ENCODE assay signal across 8 cellular contexts in genomic region chr12:121805171-121805687, GRCh38. TPM values are rescaled to one million over a fixed set of nuclear protein-coding genes. Genes with fewer than 3 reads are reported as not detected.
A peak's percentile ranks its signal among the peaks of the same experiment; 100 is the strongest.
DNase-seq lines count a peak whose midpoint lies in the region; ATAC-seq and TF ChIP-seq lines count a peak whose summit lies in the region.

No MANE protein-coding gene starts in this region.

- H3K36me3 Mint-ChIP-seq in activated naive CD8-positive, alpha-beta T cell: peaks cover 2% of the 10 kb centered on the region

- no peak for ATAC-seq in HG03039 (IDR thresholded peaks at IDR 0.05; ENCODE audit: unreplicated experiment)

- H3K9me3 ChIP-seq in AG04450 (ENCODE audit: control insufficient read depth, insufficient read depth, low read length) (no peaks in the 10 kb centered on the region; the same call in 1 of the 2 replicates), smooth muscle cell (replicated peaks; ENCODE audit: low read depth) (no peaks in the 10 kb centered on the region)

- H3K9ac ChIP-seq in smooth muscle cell (ENCODE audit: low read depth): peak overlapping the region; percentile 83

- H3K27me3 ChIP-seq in AG04450 (ENCODE audit: control insufficient read depth, insufficient read depth, low read length): no peaks in the 10 kb centered on the region
- no peaks in the 10 kb centered on the region for H3K27me3 ChIP-seq in HL-60 (ENCODE audit: insufficient read depth, poor library complexity, severe bottlenecking)
- no peaks in the 10 kb centered on the region for H3K27me3 ChIP-seq in smooth muscle cell (ENCODE audit: low read depth)

- H3K4me3 Mint-ChIP-seq in activated naive CD8-positive, alpha-beta T cell: peak overlapping the region; percentile 95

- TF ChIP-seq CTCF in AG04450 (IDR thresholded peaks at IDR 0.05; ENCODE audit: low read depth, low read length) (no peak), HL-60 (IDR thresholded peaks at IDR 0.05; ENCODE audit: insufficient read depth, low read length) (no peak), smooth muscle cell (IDR thresholded peaks at IDR 0.05; ENCODE audit: borderline replicate concordance, insufficient read depth, poor library complexity, severe bottlenecking) (no peak)

- H3K27ac Mint-ChIP-seq in activated naive CD8-positive, alpha-beta T cell: peak overlapping the region; percentile 77

- H3K4me3 ChIP-seq in AG04450 (ENCODE audit: low read depth, low read length) (peak overlapping the region; percentile 73), HL-60 (replicated peaks; ENCODE audit: insufficient read depth, low read length) (peak overlapping the region; percentile 82), iPS-11a (ENCODE audit: low read depth, low read length) (peak overlapping the region; percentile 49), smooth muscle cell (peak overlapping the region; percentile 82)

- H3K27me3 Mint-ChIP-seq in activated naive CD8-positive, alpha-beta T cell: no peaks in the 10 kb centered on the region

- peaks cover 14% of the 10 kb centered on the region for H3F3A ChIP-seq in smooth muscle cell (ENCODE audit: low read depth)

- WGBS in smooth muscle cell (ENCODE audit: low lambda C conversion rate): 2% methylated on average over 29 of the region's 32 CpGs

- no peaks in the 10 kb centered on the region for H3K9me3 Mint-ChIP-seq in activated naive CD8-positive, alpha-beta T cell (ENCODE audit: low read depth)

- H3K4me1 ChIP-seq in smooth muscle cell (ENCODE audit: low read depth): peaks cover 29% of the 10 kb centered on the region

- H4K20me1 ChIP-seq in smooth muscle cell (ENCODE audit: low read depth): peaks cover 37% of the 10 kb centered on the region

- no peak overlapping the region for H2AFZ ChIP-seq in smooth muscle cell (ENCODE audit: low read depth)

- POLR2A ChIA-PET in AG04450 (lab: Yijun Ruan, JAX): no interaction called here

- DNase-seq in AG04450 (ENCODE audit: low read depth, low spot score): no peak
- peak in 1 of 2 experiments; percentile 13 for DNase-seq in HL-60 (ENCODE audit: low read depth in 1 of 2, low spot score in 1 of 2)
- DNase-seq in smooth muscle cell (lab: John Stamatoyannopoulos, UW; ENCODE audit: unreplicated experiment): no peak
- DNase-seq in T1000 (lab: John Stamatoyannopoulos, UW): no peak
- DNase-seq in GM19240 (ENCODE audit: insufficient read length, low spot score): no peak

- H3K4me1 Mint-ChIP-seq in activated naive CD8-positive, alpha-beta T cell (ENCODE audit: low read depth): peaks cover 43% of the 10 kb centered on the region

- no peaks in the 10 kb centered on the region for H3K36me3 ChIP-seq in smooth muscle cell (ENCODE audit: low read depth)

- H3K79me2 ChIP-seq in smooth muscle cell (ENCODE audit: low read depth): peaks cover 67% of the 10 kb centered on the region

- H3K27ac ChIP-seq in AG04450 (ENCODE audit: low read depth, low read length): peak overlapping the region; percentile 61
- H3K27ac ChIP-seq in HL-60 (replicated peaks): peak overlapping the region; percentile 91
- peak overlapping the region; percentile 47 for H3K27ac ChIP-seq in smooth muscle cell (ENCODE audit: low read depth)

- H3K4me2 ChIP-seq in smooth muscle cell: peak overlapping the region; percentile 96

- CTCF ChIA-PET in AG04450 (lab: Charles Lee): interaction anchor here (0.6 to 5.9 kb wide), 3 partner anchors 10 to 119 kb away, joined by 3 to 67 read pairs (median 5); partner anchors contain the start of gene RHOF

RNA-seq across cellular contexts. Expression of gene SETD1B, which starts 1.4 kb away (rescaled TPM):
- polyA plus RNA-seq in AG04450 (2011; rRNA removed) (1.1 and 1.6 TPM in 2 replicates), smooth muscle cell (1.9 and 2.9 TPM in 2 replicates)
- polyA minus RNA-seq in AG04450 (2011; rRNA and poly(A)+ RNA removed): 3.4 and 3.5 TPM in 2 replicates
- 2.7 and 4.2 TPM in 2 replicates for total RNA-seq in smooth muscle cell

RNA-seq across cellular contexts. Expression of gene RHOF, which starts 11.7 kb away (rescaled TPM):
- 5.3 TPM in 2 replicates for polyA plus RNA-seq in AG04450 (2011; rRNA removed)
- polyA minus RNA-seq in AG04450 (2011; rRNA and poly(A)+ RNA removed): 10.3 and 14.6 TPM in 2 replicates
- 12.7 and 25.9 TPM in 2 replicates for total RNA-seq in smooth muscle cell
- 13.8 and 15.3 TPM in 2 replicates for polyA plus RNA-seq in smooth muscle cell

RNA-seq across cellular contexts. Expression of gene HPD, which starts 53.4 kb away (rescaled TPM):
- polyA plus RNA-seq in AG04450 (2011; rRNA removed) (0.05 TPM in 1 of 2 replicates, not detected in the other), smooth muscle cell (0.53 TPM in 1 of 2 replicates, not detected in the other)
- polyA minus RNA-seq in AG04450 (2011; rRNA and poly(A)+ RNA removed): not detected in 2 replicates
- total RNA-seq in smooth muscle cell: not detected in 2 replicates
